11 cellular contexts compared by ENCODE assay signal in genomic region chr2:78602862-78603261, GRCh38.
"Had no signal": no experiment of that assay in that cellular context is flagged by ENCODE, and none has a peak within 500 bp of the region (broad histone marks: within the 10 kb centered on the region; RNA-seq: fewer than 3 reads in every experiment).

No MANE protein-coding gene starts in this region.

- H3K9me3 ChIP-seq: HAP-1 had no signal

- DNase-seq: GM23248, GOT3, H7, H9, HCEC 1CT, HFFc6 had no signal

- H2AFZ ChIP-seq: GM23248, GM23338 had no signal

- H3K36me3 ChIP-seq: HAP-1 had no signal

- FAIRE-seq: H1, H54 had no signal

- H3K9ac ChIP-seq: GM23248 had no signal

- H3K4me3 ChIP-seq: GM23248, GM23338, HAP-1 had no signal

- H3K4me2 ChIP-seq: GM23338 had no signal

- H3K4me1 ChIP-seq: HAP-1 had no signal

- H3K27ac ChIP-seq: GM23248 had no signal

- ATAC-seq: GM23338, HCT116 had no signal
